27 cellular contexts compared by ENCODE assay signal in the genomic region with DNA sequence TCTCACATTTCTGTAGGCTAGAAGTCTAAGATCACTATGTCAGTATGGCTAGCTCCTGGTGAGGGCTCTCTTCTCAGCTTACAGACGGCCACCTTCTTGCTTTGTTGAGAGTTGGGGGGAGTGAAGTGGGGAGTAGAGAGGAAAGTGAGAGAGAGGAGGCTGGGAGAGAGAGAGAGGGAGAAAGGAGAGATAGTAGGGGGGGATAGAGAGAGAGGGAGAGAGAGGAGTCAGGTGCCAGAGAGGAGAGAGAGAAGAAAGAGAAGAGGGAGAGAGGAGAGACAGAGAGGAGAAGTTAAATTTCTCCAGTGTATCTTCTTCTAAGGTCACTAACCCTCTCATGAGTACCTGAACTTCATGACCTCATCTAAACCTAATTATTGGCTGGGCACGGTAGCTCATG. TPM values are rescaled to one million over a fixed set of nuclear protein-coding genes. Genes with fewer than 3 reads are reported as not detected.
"Had no signal": no experiment of that assay in that cellular context is flagged by ENCODE, and none has a peak within 500 bp of the region (broad histone marks: within the 10 kb centered on the region; RNA-seq: fewer than 3 reads in every experiment).

No MANE protein-coding gene starts in this region.

- H3K9me3 Mint-ChIP-seq: activated CD4-positive, alpha-beta memory T cell treated with anti-CD3 and anti-CD28 coated beads, Interleukin-2, amount 10 ng/mL, durations not matched to agents 7 days and 5 days; activated CD4-positive, alpha-beta T cell treated with anti-CD3 and anti-CD28 coated beads, Interleukin-2, amount 10 ng/mL, durations not matched to agents 24 days and 14 days; activated T-cell treated with anti-CD3 and anti-CD28 coated beads, Interleukin-2, amount 50 U/mL, for 72 hours; natural killer cell treated with Interleukin-12 subunit alpha and Interleukin-12 subunit beta and Interleukin-15 and Interleukin-18, amount 100 ng/mL, for 72 hours; T-cell had no signal

- H3K27ac Mint-ChIP-seq: activated CD4-positive, alpha-beta T cell treated with anti-CD3 and anti-CD28 coated beads, Interleukin-2, amount 10 ng/mL, durations not matched to agents 24 days and 14 days; activated naive CD8-positive, alpha-beta T cell; activated T-cell treated with anti-CD3 and anti-CD28 coated beads, Interleukin-2, amount 50 U/mL, for 72 hours; natural killer cell treated with Interleukin-12 subunit alpha and Interleukin-12 subunit beta and Interleukin-15 and Interleukin-18, amount 100 ng/mL, for 72 hours had no signal

- DNase-seq: activated CD4-positive, alpha-beta memory T cell treated with anti-CD3 and anti-CD28 coated beads, Interleukin-2, amount 10 ng/mL, durations not matched to agents 7 days and 5 days; activated CD4-positive, alpha-beta T cell treated with anti-CD3 and anti-CD28 coated beads, Interleukin-2, amount 10 ng/mL, durations not matched to agents 24 days and 14 days; activated effector memory CD4-positive, alpha-beta T cell treated with Interleukin-2 at 50 U/mL for 16 hours; activated naive CD4-positive, alpha-beta T cell treated with Interleukin-2 at 50 U/mL for 16 hours; activated T-cell treated with anti-CD3 and anti-CD28 coated beads, Interleukin-2, amount 50 U/mL, for 72 hours; amniotic stem cell; dorsolateral prefrontal cortex; effector memory CD4-positive, alpha-beta T cell; erythroblast; gastrocnemius medialis; glutamatergic neuron; left lung; lower lobe of right lung; mesendoderm; retina; stimulated activated CD4-positive, alpha-beta T cell treated with anti-CD3 and anti-CD28 coated beads, Interleukin-12 subunit alpha, Interleukin-12 subunit beta, amount 100 ng/mL, for 4 hours; stimulated activated CD4-positive, alpha-beta T cell treated with anti-CD3 and anti-CD28 coated beads, Interleukin-4, amount 100 ng/mL, for 1 hour; T-cell; T-helper 9 cell; transverse colon; WERI-Rb-1 had no signal

- H3K27me3 Mint-ChIP-seq: activated CD4-positive, alpha-beta memory T cell treated with anti-CD3 and anti-CD28 coated beads, Interleukin-2, amount 10 ng/mL, durations not matched to agents 7 days and 5 days; activated CD4-positive, alpha-beta T cell treated with anti-CD3 and anti-CD28 coated beads, Interleukin-2, amount 10 ng/mL, durations not matched to agents 24 days and 14 days; activated naive CD8-positive, alpha-beta T cell; natural killer cell treated with Interleukin-12 subunit alpha and Interleukin-12 subunit beta and Interleukin-15 and Interleukin-18, amount 100 ng/mL, for 72 hours; T-cell had no signal

- H3K4me3 Mint-ChIP-seq: activated CD4-positive, alpha-beta memory T cell treated with anti-CD3 and anti-CD28 coated beads, Interleukin-2, amount 10 ng/mL, durations not matched to agents 7 days and 5 days; activated CD4-positive, alpha-beta T cell treated with anti-CD3 and anti-CD28 coated beads, Interleukin-2, amount 10 ng/mL, durations not matched to agents 24 days and 14 days; activated naive CD8-positive, alpha-beta T cell; activated T-cell treated with anti-CD3 and anti-CD28 coated beads, Interleukin-2, amount 50 U/mL, for 72 hours; natural killer cell treated with Interleukin-12 subunit alpha and Interleukin-12 subunit beta and Interleukin-15 and Interleukin-18, amount 100 ng/mL, for 72 hours; T-cell had no signal

- ATAC-seq: activated CD4-positive, CD25-positive, alpha-beta regulatory T cell treated with anti-CD3 and anti-CD28 coated beads, Interleukin-2, amount 50 U/mL, for 24 hours; activated T-cell treated with anti-CD3 and anti-CD28 coated beads, Interleukin-2, amount 50 U/mL, for 72 hours; gastrocnemius medialis; left lung; lower lobe of right lung; natural killer cell treated with Interleukin-12 subunit alpha and Interleukin-12 subunit beta and Interleukin-15 and Interleukin-18, amount 100 ng/mL, for 72 hours; pancreas; sciatic nerve; T-cell had no signal

- H3K36me3 Mint-ChIP-seq: activated naive CD8-positive, alpha-beta T cell; natural killer cell treated with Interleukin-12 subunit alpha and Interleukin-12 subunit beta and Interleukin-15 and Interleukin-18, amount 100 ng/mL, for 72 hours had no signal

RNA-seq across cellular contexts. Expression of gene NANOS3, which starts 53.0 kb away (rescaled TPM):
- total RNA-seq: gastrocnemius medialis, mononuclear cell, transverse colon had no signal
